Comparison of ENCODE assay signal across 15 cellular contexts in the genomic region with DNA sequence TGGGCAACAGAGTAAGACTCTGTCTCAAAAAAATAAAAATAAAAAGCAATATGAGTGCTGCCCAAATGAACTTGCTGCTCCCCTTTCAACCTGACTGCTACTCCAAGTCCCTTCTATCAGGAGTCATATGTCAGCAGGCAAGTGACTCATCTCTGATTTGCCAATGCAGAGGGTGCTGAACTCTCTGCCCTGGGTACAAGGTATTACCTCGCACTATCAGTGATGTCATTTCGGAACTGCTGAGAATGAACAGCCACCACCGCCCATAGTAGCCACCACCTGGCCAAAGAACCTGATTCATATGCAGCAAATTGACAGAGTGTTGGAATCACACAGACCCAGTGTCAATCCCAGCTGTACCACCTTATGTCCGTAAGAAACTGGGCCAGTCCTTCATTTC. TPM values are rescaled to one million over a fixed set of nuclear protein-coding genes. Genes with fewer than 3 reads are reported as not detected.
DNase-seq lines count a peak whose midpoint lies in the region; ATAC-seq and TF ChIP-seq lines count a peak whose summit lies in the region.
"Had no signal": no experiment of that assay in that cellular context is flagged by ENCODE, and none has a peak within 500 bp of the region (broad histone marks: within the 10 kb centered on the region; RNA-seq: fewer than 3 reads in every experiment).

No MANE protein-coding gene starts in this region.

- H3K9me3 Mint-ChIP-seq in neural crest cell = no peaks in the 10 kb centered on the region
- H3K9me3 Mint-ChIP-seq: activated CD4-positive, alpha-beta T cell treated with anti-CD3 and anti-CD28 coated beads, Interleukin-2, amount 10 ng/mL, durations not matched to agents 7 days and 5 days; activated naive CD8-positive, alpha-beta T cell treated with anti-CD3 and anti-CD28 coated beads, Interleukin-2, amount 10 ng/mL, durations not matched to agents 7 days and 5 days; natural killer cell had no signal

- DNase-seq in DMS53 (lab: John Stamatoyannopoulos, UW) (peak; percentile 56), DMS53 treated with DMSO at 0.1 percent for 48 hours (lab: John Stamatoyannopoulos, UW; ENCODE audit: unreplicated experiment) (no peak), HuH-7 (ENCODE audit: low spot score) (peak; percentile 14), cerebellar cortex (ENCODE audit: low spot score) (peak; percentile 88), neural crest cell (ENCODE audit: low read depth, low spot score) (no peak), GM20000 (ENCODE audit: low spot score) (no peak)
- DNase-seq: 8988T; activated CD4-positive, alpha-beta T cell treated with anti-CD3 and anti-CD28 coated beads, Interleukin-2, amount 10 ng/mL, durations not matched to agents 7 days and 5 days; activated naive CD8-positive, alpha-beta T cell treated with anti-CD3 and anti-CD28 coated beads, Interleukin-2, amount 10 ng/mL, durations not matched to agents 7 days and 5 days; heart right ventricle; mesenchymal stem cell; natural killer cell had no signal

- TF ChIP-seq CTCF in neural crest cell (conservative IDR thresholded peaks at IDR 0.05) = no peak
- no peak for TF ChIP-seq CTCF in GM20000 (IDR thresholded peaks at IDR 0.05; ENCODE audit: extremely low read depth, missing control alignments)

- H3K36me3 Mint-ChIP-seq in neural crest cell (ENCODE audit: low read depth) = no peaks in the 10 kb centered on the region
- H3K36me3 Mint-ChIP-seq: activated naive CD8-positive, alpha-beta T cell treated with anti-CD3 and anti-CD28 coated beads, Interleukin-2, amount 10 ng/mL, durations not matched to agents 7 days and 5 days; natural killer cell had no signal

- no peak overlapping the region for H3K4me3 Mint-ChIP-seq in neural crest cell
- H3K4me3 Mint-ChIP-seq: activated CD4-positive, alpha-beta T cell treated with anti-CD3 and anti-CD28 coated beads, Interleukin-2, amount 10 ng/mL, durations not matched to agents 7 days and 5 days; activated naive CD8-positive, alpha-beta T cell treated with anti-CD3 and anti-CD28 coated beads, Interleukin-2, amount 10 ng/mL, durations not matched to agents 7 days and 5 days; natural killer cell had no signal

- ATAC-seq in GM21423 (IDR thresholded peaks at IDR 0.05; ENCODE audit: unreplicated experiment) (no peak), GM21360 (IDR thresholded peaks at IDR 0.05; ENCODE audit: unreplicated experiment) (no peak)
- ATAC-seq: heart right ventricle, natural killer cell, Panc1 had no signal

- H3K27me3 Mint-ChIP-seq in neural crest cell (ENCODE audit: low read depth) = peaks cover 26% of the 10 kb centered on the region
- H3K27me3 Mint-ChIP-seq: activated CD4-positive, alpha-beta T cell treated with anti-CD3 and anti-CD28 coated beads, Interleukin-2, amount 10 ng/mL, durations not matched to agents 7 days and 5 days; activated naive CD8-positive, alpha-beta T cell treated with anti-CD3 and anti-CD28 coated beads, Interleukin-2, amount 10 ng/mL, durations not matched to agents 7 days and 5 days had no signal

- peak overlapping the region; percentile 35 for H3K27ac Mint-ChIP-seq in neural crest cell (ENCODE audit: unreplicated experiment)
- H3K27ac Mint-ChIP-seq: activated CD4-positive, alpha-beta T cell treated with anti-CD3 and anti-CD28 coated beads, Interleukin-2, amount 10 ng/mL, durations not matched to agents 7 days and 5 days; activated naive CD8-positive, alpha-beta T cell treated with anti-CD3 and anti-CD28 coated beads, Interleukin-2, amount 10 ng/mL, durations not matched to agents 7 days and 5 days; natural killer cell had no signal

- no peaks in the 10 kb centered on the region for H3K4me1 Mint-ChIP-seq in neural crest cell
- H3K4me1 Mint-ChIP-seq: natural killer cell had no signal

RNA-seq across cellular contexts. Expression of a gene that starts 31.2 kb away (rescaled TPM):
- 4.3 and 6.5 TPM in 2 replicates for total RNA-seq in neural crest cell

Comparison
In these comparisons a context has a peak if more than half of its experiments do, and no peak if none do; other contexts are left out.
1. DNase-seq: peak in DMS53 (single experiment), HuH-7 (single experiment) and cerebellar cortex (single experiment); none in DMS53 treated with DMSO at 0.1 percent for 48 hours (single experiment), neural crest cell (single experiment) and GM20000 (single experiment).